In the genomic region with DNA sequence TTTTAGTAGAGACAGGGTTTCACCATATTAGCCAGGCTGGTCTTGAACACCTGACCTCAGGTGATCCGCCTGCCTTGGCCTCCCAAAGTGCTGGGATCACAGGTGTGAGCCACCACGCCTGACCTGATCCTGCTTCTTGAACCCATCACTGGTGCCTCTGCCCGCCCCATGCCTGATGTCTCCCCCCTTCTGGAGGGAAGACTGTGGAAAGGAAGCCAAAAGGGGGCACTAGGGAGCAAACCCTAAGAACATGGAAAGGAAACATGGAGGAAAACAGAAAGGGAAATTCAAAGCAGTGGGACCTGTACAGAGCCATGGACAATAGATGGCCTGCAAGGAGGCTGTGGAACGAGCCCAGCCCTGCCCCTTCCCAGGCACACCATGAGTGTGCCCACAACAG, we compare ENCODE assay signal across 1 cellular context.
TF ChIP-seq lines count a peak whose summit lies in the region.

No MANE protein-coding gene starts in this region.

TF ChIP-seq in H1, 55 proteins besides CTCF, POLR2A, EP300 and RAD21:
- no peak for TF ChIP-seq YY1 (IDR thresholded peaks at IDR 0.05; ENCODE audit: low read depth, low read length)
- no peak for TF ChIP-seq TAF1 (IDR thresholded peaks at IDR 0.05; ENCODE audit: low read depth, low read length)
- no peak for TF ChIP-seq JUND (IDR thresholded peaks at IDR 0.05; ENCODE audit: low read length)
- no peak for TF ChIP-seq EGR1 (IDR thresholded peaks at IDR 0.05; ENCODE audit: borderline replicate concordance, low read depth, low read length)
- TF ChIP-seq KDM4A (IDR thresholded peaks at IDR 0.05; ENCODE audit: low read depth, low read length, severe bottlenecking): no peak
- TF ChIP-seq CREB1 (IDR thresholded peaks at IDR 0.05): no peak
- TF ChIP-seq SIRT6 (IDR thresholded peaks at IDR 0.05; ENCODE audit: low read length): no peak
- no peak for TF ChIP-seq PHF8 (conservative IDR thresholded peaks at IDR 0.05; ENCODE audit: low read depth, low read length)
- no peak for TF ChIP-seq CHD2 (IDR thresholded peaks at IDR 0.05; ENCODE audit: low read length)
- TF ChIP-seq HDAC6 (IDR thresholded peaks at IDR 0.05; ENCODE audit: low read depth, low read length): no peak
- TF ChIP-seq CEBPB (IDR thresholded peaks at IDR 0.05; ENCODE audit: low read depth, low read length): no peak
- TF ChIP-seq CBX8 (IDR thresholded peaks at IDR 0.05; ENCODE audit: borderline replicate concordance, low read depth, low read length): no peak
- no peak for TF ChIP-seq RNF2 (IDR thresholded peaks at IDR 0.05; ENCODE audit: borderline replicate concordance, low read depth, low read length, missing control alignments, poor library complexity, severe bottlenecking)
- no peak for TF ChIP-seq ZNF274 (IDR thresholded peaks at IDR 0.05; ENCODE audit: borderline replicate concordance, extremely low read depth, low read length)
- TF ChIP-seq JUN (IDR thresholded peaks at IDR 0.05; ENCODE audit: low read depth, low read length): no peak
- no peak for TF ChIP-seq TEAD4 (IDR thresholded peaks at IDR 0.05; ENCODE audit: low read depth, low read length)
- TF ChIP-seq, protein P1, sequence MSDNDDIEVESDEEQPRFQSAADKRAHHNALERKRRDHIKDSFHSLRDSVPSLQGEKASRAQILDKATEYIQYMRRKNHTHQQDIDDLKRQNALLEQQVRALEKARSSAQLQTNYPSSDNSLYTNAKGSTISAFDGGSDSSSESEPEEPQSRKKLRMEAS (IDR thresholded peaks at IDR 0.05): no peak
- TF ChIP-seq CHD1 (IDR thresholded peaks at IDR 0.05; ENCODE audit: low read depth, low read length): no peak
